ENCODE assay signal across 8 cellular contexts in the genomic region with DNA sequence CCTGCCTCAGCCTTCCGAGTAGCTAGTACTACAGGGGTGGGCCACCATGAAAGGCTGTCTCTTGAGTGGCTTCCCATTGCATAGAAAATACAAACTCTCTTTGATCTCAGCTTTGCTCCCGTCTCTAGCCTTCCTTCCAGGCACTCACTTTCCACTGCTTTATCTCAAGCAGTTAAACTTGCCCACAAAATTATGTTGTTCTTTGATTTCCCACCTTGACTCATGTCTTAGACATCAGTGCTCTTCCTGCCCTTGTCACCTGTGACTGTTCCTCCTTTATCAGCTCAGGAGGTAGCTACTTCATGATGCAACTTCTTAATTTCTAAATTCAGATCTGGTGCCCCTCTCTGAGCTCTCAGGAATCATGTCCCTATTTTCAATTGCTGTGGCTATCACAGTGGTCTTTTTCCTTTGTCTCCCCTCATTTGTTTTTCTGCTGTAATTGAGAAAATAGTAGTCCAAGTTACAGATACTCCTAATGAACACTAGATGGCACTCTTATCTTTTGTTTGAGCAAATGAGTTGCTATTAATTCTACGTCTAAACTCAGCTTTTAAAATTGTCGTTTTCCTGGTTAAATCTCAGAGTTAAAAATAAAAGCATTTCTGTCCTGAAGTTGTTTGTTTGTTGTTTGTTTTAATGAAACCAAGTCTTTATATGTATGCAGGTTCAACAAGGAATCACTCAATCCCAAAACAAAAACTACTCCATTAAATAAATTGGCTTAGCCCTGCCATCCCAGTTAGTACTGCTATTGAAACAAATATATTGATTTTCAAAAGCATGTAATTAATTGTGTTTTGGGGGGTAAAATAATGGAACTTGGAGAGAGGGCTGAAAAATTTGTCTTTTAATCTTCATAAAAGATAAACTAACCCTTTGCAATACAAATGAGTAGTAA. TPM values are rescaled to one million over a fixed set of nuclear protein-coding genes. Genes with fewer than 3 reads are reported as not detected.
DNase-seq lines count a peak whose midpoint lies in the region; ATAC-seq, FAIRE-seq and TF ChIP-seq lines count a peak whose summit lies in the region.

No MANE protein-coding gene starts in this region.

- H2AFZ ChIP-seq in PC-3 (ENCODE audit: low read length) (peak overlapping the region; percentile 53), endothelial cell of umbilical vein (ENCODE audit: low read depth, low read length) (peak overlapping the region; percentile 6)

- H3K4me3 Mint-ChIP-seq in T-helper 2 cell treated with Interferon-gamma antibody and Interleukin-4, amounts not matched to agents 5 μg/mL and 100 μg/mL, for 36 hours: no peak overlapping the region

- FAIRE-seq in endothelial cell of umbilical vein (lab: Jason Lieb, UNC): no peak

- H3K9me2 ChIP-seq in PC-3 (replicated peaks; ENCODE audit: low read length): no peaks in the 10 kb centered on the region

- no peaks in the 10 kb centered on the region for H3K9me3 Mint-ChIP-seq in T-helper 2 cell treated with Interferon-gamma antibody and Interleukin-4, amounts not matched to agents 5 μg/mL and 100 μg/mL, for 36 hours

- BruUV-seq in PC-3 (replicated peaks; lab: Mats Ljungman, UMichigan) (no TSS peak), endothelial cell of umbilical vein (replicated peaks; lab: Mats Ljungman, UMichigan) (no TSS peak)

- H4K20me1 ChIP-seq in PC-3 (ENCODE audit: low read length) (no peaks in the 10 kb centered on the region), endothelial cell of umbilical vein (replicated peaks; ENCODE audit: control insufficient read depth, extremely low read depth, insufficient read depth, low read length) (no peaks in the 10 kb centered on the region)

- H3K27me3 ChIP-seq in PC-3 (ENCODE audit: low read length) (no peaks in the 10 kb centered on the region), endothelial cell of umbilical vein (ENCODE audit: control insufficient read depth in 2 of 2, insufficient read depth in 2 of 2, low read length in 2 of 2) (peaks cover 2 to 12% of the 10 kb centered on the region in 2 experiments), neutrophil (peaks cover 61% of the 10 kb centered on the region)

- no peak overlapping the region for H3K27ac ChIP-seq in PC-3 (ENCODE audit: low read length)
- no peak overlapping the region for H3K27ac ChIP-seq in endothelial cell of umbilical vein (ENCODE audit: insufficient read depth, low read depth, low read length)
- H3K27ac ChIP-seq in neutrophil: no peak overlapping the region

- DNase-seq in EL (peak; percentile 49), HS-5 (ENCODE audit: low read depth) (peak; percentile 44), PC-3 (peak; percentile 69), endothelial cell of umbilical vein (ENCODE audit: low read depth, low spot score) (peak; percentile 48)
- no peak for DNase-seq in T-helper 2 cell treated with Interferon-gamma antibody and Interleukin-4, amounts not matched to agents 5 μg/mL and 100 μg/mL, for 36 hours (ENCODE audit: low spot score)

- intact Hi-C loops in PC-3 (cut with micrococcal nuclease) (loop anchor here (1.0 to 10.0 kb wide), 7 partner anchors 28 to 400 kb away; no protein-coding TSS in a partner anchor), endothelial cell of umbilical vein (cut with micrococcal nuclease) (loop anchor here (1.0 to 5.0 kb wide), 3 partner anchors 249 to 761 kb away; a partner anchor contains a TSS)

- H3K4me1 ChIP-seq in PC-3 (ENCODE audit: insufficient read depth, low read length) (peaks cover 10% of the 10 kb centered on the region), endothelial cell of umbilical vein (ENCODE audit: control insufficient read depth, extremely low read depth, insufficient read depth, low read length) (no peaks in the 10 kb centered on the region), neutrophil (ENCODE audit: control insufficient read depth in 1 of 2, insufficient read depth in 1 of 2, low read depth in 1 of 2, low read length in 1 of 2) (no peaks in the 10 kb centered on the region)

- TF ChIP-seq POLR2A in endothelial cell of umbilical vein (IDR thresholded peaks at IDR 0.05; ENCODE audit: low read depth, low read length): no peak

- POLR2A ChIA-PET in PC-3 (lab: Charles Lee; ENCODE audit: unreplicated experiment): no interaction called here
- POLR2A ChIA-PET in endothelial cell of umbilical vein (lab: Charles Lee): no interaction called here

- no peaks in the 10 kb centered on the region for H3K9me1 ChIP-seq in endothelial cell of umbilical vein (replicated peaks; ENCODE audit: control insufficient read depth, extremely low read depth, insufficient read depth, low read length)

- dilution Hi-C loops in endothelial cell of umbilical vein (cut with MboI; ENCODE audit: extremely low pct_ligation_motif_present, low sequenced_read_pairs): no loop called here

- no peak overlapping the region for H3K27ac Mint-ChIP-seq in T-helper 2 cell treated with Interferon-gamma antibody and Interleukin-4, amounts not matched to agents 5 μg/mL and 100 μg/mL, for 36 hours

- H3K9ac ChIP-seq in PC-3 (ENCODE audit: low read length) (0 out of 2 replicates have a peak overlapping the region, but pooled peaks have one; percentile 6), endothelial cell of umbilical vein (replicated peaks; ENCODE audit: extremely low read depth, insufficient read depth, low read length) (no peak overlapping the region)

- no peak overlapping the region for H3K4me3 ChIP-seq in PC-3 (ENCODE audit: low read length)
- H3K4me3 ChIP-seq in endothelial cell of umbilical vein (replicated peaks in 1 of 3; ENCODE audit: insufficient read depth in 1 of 3, low read depth in 1 of 3, low read length in 3 of 3): no peak overlapping the region
- no peak overlapping the region for H3K4me3 ChIP-seq in neutrophil (ENCODE audit: low read depth in 1 of 2, low read length in 1 of 2)

- peaks cover 6% of the 10 kb centered on the region for H3K27me3 Mint-ChIP-seq in T-helper 2 cell treated with Interferon-gamma antibody and Interleukin-4, amounts not matched to agents 5 μg/mL and 100 μg/mL, for 36 hours (ENCODE audit: low read depth)

- CTCF ChIA-PET in PC-3 (lab: Charles Lee): interaction anchor here (0.5 to 1.3 kb wide), 7 partner anchors 33 to 406 kb away, joined by 3 to 6 read pairs (median 3); a partner anchor contains a TSS
- CTCF ChIA-PET in endothelial cell of umbilical vein (lab: Charles Lee): interaction anchor here (0.6 to 7.1 kb wide), 43 partner anchors 9 to 774 kb away, joined by 3 to 147 read pairs (median 5); a partner anchor contains a TSS

- peak; percentile 94 for TF ChIP-seq CTCF in PC-3 (conservative IDR thresholded peaks at IDR 0.05; ENCODE audit: low read depth, low read length)
- TF ChIP-seq CTCF in endothelial cell of umbilical vein (IDR thresholded peaks at IDR 0.05; ENCODE audit: extremely low read depth in 1 of 2, insufficient read depth in 1 of 2, low read depth in 1 of 2, low read length in 2 of 2): peak; percentile 38 to 48
- peak; percentile 45 for TF ChIP-seq CTCF in neutrophil (IDR thresholded peaks at IDR 0.05)

- H3F3A ChIP-seq in PC-3 (ENCODE audit: low read length, unreplicated experiment): no peaks in the 10 kb centered on the region

- peak overlapping the region; percentile 42 for H3K4me2 ChIP-seq in PC-3 (ENCODE audit: low read length)
- H3K4me2 ChIP-seq in endothelial cell of umbilical vein (ENCODE audit: insufficient read depth, low read length): peak overlapping the region; percentile 29

- H3K9me3 ChIP-seq in PC-3 (ENCODE audit: low read length): no peaks in the 10 kb centered on the region
- no peaks in the 10 kb centered on the region for H3K9me3 ChIP-seq in endothelial cell of umbilical vein (replicated peaks; ENCODE audit: control insufficient read depth, insufficient read depth, low read length)
- no peaks in the 10 kb centered on the region for H3K9me3 ChIP-seq in neutrophil

- H3K4me1 Mint-ChIP-seq in T-helper 2 cell treated with Interferon-gamma antibody and Interleukin-4, amounts not matched to agents 5 μg/mL and 100 μg/mL, for 36 hours (ENCODE audit: low read depth): no peaks in the 10 kb centered on the region

- H3K79me2 ChIP-seq in PC-3 (ENCODE audit: low read length) (no peaks in the 10 kb centered on the region), endothelial cell of umbilical vein (ENCODE audit: control insufficient read depth, insufficient read depth, low read length) (no peaks in the 10 kb centered on the region)

- peak; percentile 85 for ATAC-seq in PC-3
- ATAC-seq in GM19351 (IDR thresholded peaks at IDR 0.05; ENCODE audit: unreplicated experiment): no peak
- ATAC-seq in HG03039 (IDR thresholded peaks at IDR 0.05; ENCODE audit: unreplicated experiment): no peak

- no peaks in the 10 kb centered on the region for H3K36me3 Mint-ChIP-seq in T-helper 2 cell treated with Interferon-gamma antibody and Interleukin-4, amounts not matched to agents 5 μg/mL and 100 μg/mL, for 36 hours (ENCODE audit: low read depth)

- H3K36me3 ChIP-seq in PC-3 (ENCODE audit: low read depth, low read length) (no peaks in the 10 kb centered on the region), endothelial cell of umbilical vein (ENCODE audit: control insufficient read depth in 2 of 2, extremely low read depth in 1 of 2, insufficient read depth in 2 of 2, low read length in 2 of 2) (no peaks in the 10 kb centered on the region), neutrophil (no peaks in the 10 kb centered on the region)

TF ChIP-seq in endothelial cell of umbilical vein, 7 proteins besides CTCF, POLR2A, EP300 and RAD21:
- no peak for TF ChIP-seq GATA2 (IDR thresholded peaks at IDR 0.05; ENCODE audit: insufficient read depth, insufficient read length, low read depth, low read length)
- peak; percentile 27 for TF ChIP-seq FOS (IDR thresholded peaks at IDR 0.05; ENCODE audit: borderline replicate concordance, insufficient read depth, low read length)

RNA-seq across cellular contexts. Expression of a gene that starts 46.9 kb away (rescaled TPM):
- total RNA-seq in PC-3 (2014; rRNA removed): 6.3 and 10.3 TPM in 2 replicates
- 0.22 and 0.76 TPM in 2 replicates for total RNA-seq in endothelial cell of umbilical vein
- polyA plus RNA-seq in endothelial cell of umbilical vein: 0.27 and 0.41 TPM in 2 replicates
- polyA plus RNA-seq in endothelial cell of umbilical vein (2011; cell fraction: cytosol; rRNA removed): 0.40 and 0.47 TPM in 2 replicates
- 1.3 and 2.4 TPM in 2 replicates for polyA plus RNA-seq in endothelial cell of umbilical vein (2011; cell fraction: nucleus; rRNA removed)
- polyA plus RNA-seq in endothelial cell of umbilical vein (2012): 4.5 and 6.9 TPM in 2 replicates
- polyA minus RNA-seq in endothelial cell of umbilical vein: 2.0 and 2.7 TPM in 2 replicates
- polyA minus RNA-seq in endothelial cell of umbilical vein (2011; cell fraction: cytosol; rRNA and poly(A)+ RNA removed): 11.9 TPM
- polyA minus RNA-seq in endothelial cell of umbilical vein (2011; cell fraction: nucleus; rRNA and poly(A)+ RNA removed): 3.6 and 6.7 TPM in 2 replicates

Comparison
In these comparisons a context has a peak if more than half of its experiments do, and no peak if none do; other contexts are left out.
1. CTCF ChIP-seq: peak in every context shown above with its lines; median percentile 94 in PC-3; 45 in neutrophil; 43 in endothelial cell of umbilical vein.